Comparison of ENCODE assay signal across 8 cellular contexts in the genomic region with DNA sequence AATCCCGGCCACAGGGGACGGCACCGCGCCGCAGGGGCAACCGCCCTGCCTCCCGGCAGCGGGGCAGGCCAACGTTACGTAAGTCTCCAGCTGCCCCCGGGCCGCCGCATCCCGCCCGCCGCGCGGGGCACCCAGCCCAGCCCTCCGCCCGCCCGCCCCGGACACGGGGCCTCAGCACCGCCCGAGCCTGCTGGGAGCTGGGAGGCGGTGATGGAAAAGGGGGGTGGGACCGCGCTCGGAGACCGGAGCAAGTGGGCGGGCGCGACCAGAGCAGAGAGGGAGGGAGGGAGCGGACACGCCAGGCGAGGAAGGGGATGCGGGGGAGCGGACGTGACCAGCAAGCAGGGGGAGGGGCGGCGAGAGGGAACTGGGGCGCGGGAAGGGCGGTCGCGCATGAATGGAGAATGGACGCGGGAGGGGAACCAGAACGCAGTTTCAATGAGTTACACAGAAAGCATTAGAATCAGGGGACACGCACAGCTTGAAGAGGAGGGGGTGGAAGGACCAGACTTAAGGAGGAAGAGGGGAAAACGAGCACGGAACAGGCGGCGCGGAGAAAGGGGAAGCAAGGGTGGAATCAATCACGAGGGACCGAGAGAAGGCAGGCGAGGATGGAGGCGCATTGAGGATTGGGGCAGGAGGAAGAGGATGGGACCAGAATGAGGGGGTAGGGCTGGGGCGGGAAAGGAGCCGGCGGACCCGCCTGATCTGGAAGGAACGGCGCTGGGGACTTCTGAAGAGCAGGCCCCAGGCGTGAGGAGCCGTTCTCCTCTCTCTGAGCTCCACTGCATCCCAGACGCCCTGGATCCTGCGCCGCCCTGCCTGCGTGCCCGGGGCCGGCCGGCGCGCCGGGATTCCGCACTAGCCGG. TPM values are rescaled to one million over a fixed set of nuclear protein-coding genes. Genes with fewer than 3 reads are reported as not detected.
DNase-seq lines count a peak whose midpoint lies in the region; ATAC-seq and TF ChIP-seq lines count a peak whose summit lies in the region.

No MANE protein-coding gene starts in this region.

- 0 to 1% (median 1%) methylated on average over 29 to 79 of the region's 79 CpGs for WGBS in adrenal gland, 4 donors
- 0 to 1% (median 1%) methylated on average over 63 to 79 of the region's 79 CpGs for WGBS in heart left ventricle, 4 donors

- peaks cover 44% of the 10 kb centered on the region for H3K4me1 Mint-ChIP-seq in type B pancreatic cell (ENCODE audit: unreplicated experiment)

- TF ChIP-seq POLR2A in adrenal gland (IDR thresholded peaks at IDR 0.05) (peak; percentile 52 to 82), heart left ventricle (IDR thresholded peaks at IDR 0.05) (peak in 1 of 2 donors; percentile 76)

- H3K36me3 ChIP-seq in adrenal gland (replicated peaks in 1 of 2), result no peaks in the 10 kb centered on the region
- H3K36me3 ChIP-seq in heart left ventricle, result peaks cover 0 to 5% (median 0%) of the 10 kb centered on the region in 9 donors
- H3K36me3 ChIP-seq in parathyroid adenoma (ENCODE audit: control insufficient read depth, insufficient read depth, low read length), result no peaks in the 10 kb centered on the region

- no peaks in the 10 kb centered on the region for H3K27me3 ChIP-seq in adrenal gland
- H3K27me3 ChIP-seq in heart left ventricle, result no peaks in the 10 kb centered on the region
- H3K27me3 ChIP-seq in parathyroid adenoma (ENCODE audit: control insufficient read depth, insufficient read depth, low read length), result no peaks in the 10 kb centered on the region

- H3K27ac ChIP-seq in adrenal gland, result peak overlapping the region; percentile 90 to 99 (median 94)
- peak overlapping the region; percentile 95 to 100 (median 99) for H3K27ac ChIP-seq in heart left ventricle
- H3K27ac ChIP-seq in parathyroid adenoma, result peak overlapping the region; percentile 85

- ATAC-seq in heart left ventricle (peak; percentile 69 to 86 (median 85)), GM19324 (IDR thresholded peaks at IDR 0.05; ENCODE audit: low FRiP score, unreplicated experiment) (no peak)

- peak overlapping the region; percentile 80 for H3K4me2 ChIP-seq in parathyroid adenoma (ENCODE audit: low read length)

- DNase-seq in GM03348 (ENCODE audit: low spot score), result peak; percentile 93
- DNase-seq in MV-4-11 (lab: John Stamatoyannopoulos, UW), result peak; percentile 66
- peak; percentile 69 to 86 for DNase-seq in SW 1271 (lab: John Stamatoyannopoulos, UW)
- peak; percentile 91 to 97 (median 94) for DNase-seq in adrenal gland
- DNase-seq in heart left ventricle, result peak; percentile 96 to 97 (median 96)
- peak; percentile 91 for DNase-seq in type B pancreatic cell (ENCODE audit: extremely low spot score, unreplicated experiment)

- peaks cover 15% of the 10 kb centered on the region for H3K36me3 Mint-ChIP-seq in type B pancreatic cell

- peak overlapping the region; percentile 93 for H2AFZ ChIP-seq in parathyroid adenoma

- H3K4me3 ChIP-seq in adrenal gland (peak overlapping the region; percentile 70 to 90 (median 74)), heart left ventricle (peak overlapping the region; percentile 73 to 99 (median 89)), parathyroid adenoma (ENCODE audit: low read depth, low read length) (peak overlapping the region; percentile 78)

- H3K27ac Mint-ChIP-seq in type B pancreatic cell, result peak overlapping the region; percentile 99

- intact Hi-C loops in adrenal gland (cut with DNase I) (loop anchor here in 1 of 2 donors (5.0 kb wide), 1 partner anchor 33 kb away; a partner anchor contains a TSS), heart left ventricle (cut with DNase I) (loop anchor here in 6 of 10 donors (1.0 to 5.0 kb wide), 6 partner anchors 27 to 42 kb away; a partner anchor contains a TSS)

- H3K4me1 ChIP-seq in adrenal gland (replicated peaks in 1 of 2), result peaks cover 43 to 50% of the 10 kb centered on the region in 2 donors
- H3K4me1 ChIP-seq in heart left ventricle, result peaks cover 4 to 56% (median 49%) of the 10 kb centered on the region in 12 donors
- H3K4me1 ChIP-seq in parathyroid adenoma, result peaks cover 7% of the 10 kb centered on the region

- no peaks in the 10 kb centered on the region for H3K9me3 ChIP-seq in adrenal gland (replicated peaks in 1 of 3)
- H3K9me3 ChIP-seq in heart left ventricle, result no peaks in the 10 kb centered on the region
- H3K9me3 ChIP-seq in parathyroid adenoma (ENCODE audit: control insufficient read depth, low read length), result no peaks in the 10 kb centered on the region

- H3K79me2 ChIP-seq in parathyroid adenoma, result peaks cover 16% of the 10 kb centered on the region

- H3K27me3 Mint-ChIP-seq in type B pancreatic cell, result no peaks in the 10 kb centered on the region

- H3K4me3 Mint-ChIP-seq in type B pancreatic cell, result peak overlapping the region; percentile 100

- no peaks in the 10 kb centered on the region for H3K9me3 Mint-ChIP-seq in type B pancreatic cell

- no peak overlapping the region for H3K9ac ChIP-seq in parathyroid adenoma

- peak in 1 of 6 experiments; percentile 6 for TF ChIP-seq CTCF in adrenal gland (IDR thresholded peaks at IDR 0.05)
- TF ChIP-seq CTCF in heart left ventricle (IDR thresholded peaks at IDR 0.05), result peak in 3 of 12 donors; percentile 13 to 31 (median 21)
- TF ChIP-seq CTCF in parathyroid adenoma (IDR thresholded peaks at IDR 0.05), result no peak
- TF ChIP-seq CTCF in type B pancreatic cell (conservative IDR thresholded peaks at IDR 0.05), result peak; percentile 12

RNA-seq across cellular contexts. Expression of a gene that starts 0.6 kb away (rescaled TPM):
- total RNA-seq in adrenal gland (1,000 to 10,000 TPM in 6 of 8 donors, 100 to 1,000 TPM in 2; 865 to 1,257 (median 1,087) TPM), heart left ventricle (1,000 to 10,000 TPM in 4 of 9 donors, 100 to 1,000 TPM in 5; 648 to 1,279 (median 923) TPM), type B pancreatic cell (ENCODE audit: low replicate concordance) (597 and 663 TPM in 2 replicates)
- polyA plus RNA-seq in adrenal gland (1,000 to 10,000 TPM in 1 of 3 donors, 100 to 1,000 TPM in 2; 520 to 1,308 (median 545) TPM), heart left ventricle (100 to 1,000 TPM; 602 to 887 TPM)

RNA-seq across cellular contexts. Expression of a gene that starts 32.8 kb away (rescaled TPM):
- total RNA-seq in adrenal gland, result under 1 TPM in 4 of 8 donors, not detected in 4; 0.25 to 0.57 (median 0.35) TPM
- under 1 TPM; 0.07 to 0.64 (median 0.29) TPM for polyA plus RNA-seq in adrenal gland
- total RNA-seq in heart left ventricle, result under 1 TPM in 1 of 9 donors, not detected in 8; 0.45 TPM
- polyA plus RNA-seq in heart left ventricle, result under 1 TPM in 1 of 2 donors, not detected in 1; 0.03 TPM
- 6.0 and 15.5 TPM in 2 replicates for total RNA-seq in type B pancreatic cell (ENCODE audit: low replicate concordance)

RNA-seq across cellular contexts. Expression of a gene that starts 41.9 kb away (rescaled TPM):
- total RNA-seq in adrenal gland (10 to 100 TPM; 37.4 to 86.6 (median 66.9) TPM), heart left ventricle (10 to 100 TPM; 25.6 to 50.3 (median 34.5) TPM), type B pancreatic cell (ENCODE audit: low replicate concordance) (74.6 and 97.5 TPM in 2 replicates)
- polyA plus RNA-seq in adrenal gland (100 to 1,000 TPM in 2 of 3 donors, 10 to 100 TPM in 1; 68.4 to 464 (median 239) TPM), heart left ventricle (10 to 100 TPM; 28.3 to 52.5 TPM)
